Comparison of ENCODE assay signal across 15 cellular contexts in genomic region chr6:73088138-73088813, GRCh38.
A peak's percentile ranks its signal among the peaks of the same experiment; 100 is the strongest.
DNase-seq lines count a peak whose midpoint lies in the region; ATAC-seq and TF ChIP-seq lines count a peak whose summit lies in the region.
"Had no signal": no experiment of that assay in that cellular context is flagged by ENCODE, and none has a peak within 500 bp of the region (broad histone marks: within the 10 kb centered on the region; RNA-seq: fewer than 3 reads in every experiment).

No MANE protein-coding gene starts in this region.

- H3K9ac ChIP-seq in PC-3 (ENCODE audit: low read length) = no peak overlapping the region

- no peak overlapping the region for H2AFZ ChIP-seq in PC-3 (ENCODE audit: low read length)

- H3K4me3 ChIP-seq in PC-3 (ENCODE audit: low read length) = no peak overlapping the region

- POLR2A ChIA-PET in PC-3 (lab: Charles Lee; ENCODE audit: unreplicated experiment) = interaction anchor here (0.5 kb wide), 1 partner anchor 13 kb away, joined by 4 read pairs; no protein-coding TSS in a partner anchor

- CTCF ChIA-PET in PC-3 (lab: Charles Lee) = no interaction called here

- no peaks in the 10 kb centered on the region for H3K9me2 ChIP-seq in PC-3 (replicated peaks; ENCODE audit: low read length)

- H3K27ac ChIP-seq in PC-3 (ENCODE audit: low read length) = no peak overlapping the region

- no peaks in the 10 kb centered on the region for H4K20me1 ChIP-seq in PC-3 (ENCODE audit: low read length)

- intact Hi-C loops in PC-3 (cut with micrococcal nuclease) = no loop called here

- TF ChIP-seq CTCF in PC-3 (conservative IDR thresholded peaks at IDR 0.05; ENCODE audit: low read depth, low read length) = no peak

- peaks cover 9% of the 10 kb centered on the region; the same call in 1 of the 2 replicates for H3K4me1 ChIP-seq in PC-3 (ENCODE audit: insufficient read depth, low read length)

- H3K79me2 ChIP-seq in PC-3 (ENCODE audit: low read length) = no peaks in the 10 kb centered on the region

- H3K9me3 ChIP-seq in PC-3 (ENCODE audit: low read length) = no peaks in the 10 kb centered on the region

- 0 out of 2 replicates have a peak overlapping the region, but pooled peaks have one; percentile 28 for H3K4me2 ChIP-seq in PC-3 (ENCODE audit: low read length)

- no peaks in the 10 kb centered on the region for H3F3A ChIP-seq in PC-3 (ENCODE audit: low read length, unreplicated experiment)

- H3K36me3 ChIP-seq in PC-3 (ENCODE audit: low read depth, low read length) = no peaks in the 10 kb centered on the region

- ATAC-seq in GM18907 (IDR thresholded peaks at IDR 0.05; ENCODE audit: unreplicated experiment) = peak; percentile 84
- peak; percentile 70 for ATAC-seq in GM21576 (IDR thresholded peaks at IDR 0.05; ENCODE audit: unreplicated experiment)
- ATAC-seq in HG03045 (IDR thresholded peaks at IDR 0.05; ENCODE audit: unreplicated experiment) = peak; percentile 59
- no peak for ATAC-seq in PC-3

- DNase-seq in PC-3 = no peak
- no peak for DNase-seq in NCI-H1417 treated with DMSO at 0.1 percent for 48 hours (lab: John Stamatoyannopoulos, UW)
- no peak for DNase-seq in A172 (ENCODE audit: low spot score)
- DNase-seq in SHP77 treated with DMSO at 0.1 percent for 48 hours (lab: John Stamatoyannopoulos, UW) = no peak
- no peak for DNase-seq in HPDE6-E6E7 (ENCODE audit: extremely low spot score)
- DNase-seq: CD4-positive, CD25-positive, alpha-beta regulatory T cell; GF-D8; immature natural killer cell; IMR-90; NCI-H524; Right ventricle myocardium superior; stimulated activated CD4-positive, alpha-beta T cell treated with anti-CD3 and anti-CD28 coated beads, Interleukin-4, amount 100 ng/mL, for 4 hours had no signal

- no TSS peak for BruUV-seq in PC-3 (replicated peaks; lab: Mats Ljungman, UMichigan)

- no peaks in the 10 kb centered on the region for H3K27me3 ChIP-seq in PC-3 (ENCODE audit: low read length)
